ENCODE assay signal across 8 cellular contexts in genomic region chr15:41661078-41661528, GRCh38.
A peak's percentile ranks its signal among the peaks of the same experiment; 100 is the strongest.
DNase-seq lines count a peak whose midpoint lies in the region; ATAC-seq lines count a peak whose summit lies in the region.

No MANE protein-coding gene starts in this region.

- H3K36me3 ChIP-seq in neuron (ENCODE audit: insufficient read depth, low read length): no peaks in the 10 kb centered on the region

- no peaks in the 10 kb centered on the region for H3K9me3 ChIP-seq in neuron (ENCODE audit: low read length)

- H3K27ac Mint-ChIP-seq in dendritic cell treated with granulocyte-macrophage colony-stimulating factor and Interleukin-4, amounts not matched to agents 40 ng/mL and 50 ng/mL, for 4 days: peak overlapping the region; percentile 96

- peak overlapping the region; percentile 85 for H3K4me3 Mint-ChIP-seq in dendritic cell treated with granulocyte-macrophage colony-stimulating factor and Interleukin-4, amounts not matched to agents 40 ng/mL and 50 ng/mL, for 4 days

- H3K27me3 ChIP-seq in neuron (ENCODE audit: insufficient read depth, low read length): no peaks in the 10 kb centered on the region

- peak overlapping the region; percentile 63 for H3K4me3 ChIP-seq in neuron (ENCODE audit: low read length)

- ATAC-seq in GM21717 (IDR thresholded peaks at IDR 0.05; ENCODE audit: unreplicated experiment) (no peak), HG03039 (IDR thresholded peaks at IDR 0.05; ENCODE audit: unreplicated experiment) (no peak)

- H3K9me3 Mint-ChIP-seq in dendritic cell treated with granulocyte-macrophage colony-stimulating factor and Interleukin-4, amounts not matched to agents 40 ng/mL and 50 ng/mL, for 4 days: peaks cover 8% of the 10 kb centered on the region

- intact Hi-C loops in dendritic cell treated with granulocyte-macrophage colony-stimulating factor and Interleukin-4, amounts not matched to agents 40 ng/mL and 50 ng/mL, for 4 days (cut with micrococcal nuclease): loop anchor here (1.0 kb wide), 1 partner anchor 40 kb away; no protein-coding TSS in a partner anchor

- peak in 2 of 3 experiments; percentile 17 to 62 for DNase-seq in NCI-H1417 (lab: John Stamatoyannopoulos, UW)
- DNase-seq in NCI-H1417 treated with DMSO at 0.1 percent for 48 hours (lab: John Stamatoyannopoulos, UW): no peak
- peak; percentile 57 for DNase-seq in NCI-H146 treated with DMSO at 0.1 percent for 48 hours (lab: John Stamatoyannopoulos, UW; ENCODE audit: unreplicated experiment)
- no peak for DNase-seq in LoVo (ENCODE audit: low spot score)

- H2AFZ ChIP-seq in neuron (ENCODE audit: low read depth, low read length): peak overlapping the region; percentile 52

- peaks cover 31% of the 10 kb centered on the region for H3K4me1 Mint-ChIP-seq in dendritic cell treated with granulocyte-macrophage colony-stimulating factor and Interleukin-4, amounts not matched to agents 40 ng/mL and 50 ng/mL, for 4 days (ENCODE audit: low read depth)

- peaks cover 5% of the 10 kb centered on the region for H3K27me3 Mint-ChIP-seq in dendritic cell treated with granulocyte-macrophage colony-stimulating factor and Interleukin-4, amounts not matched to agents 40 ng/mL and 50 ng/mL, for 4 days

- H3K4me1 ChIP-seq in neuron (ENCODE audit: insufficient read depth, low read length): peaks cover 21% of the 10 kb centered on the region

- H3K36me3 Mint-ChIP-seq in dendritic cell treated with granulocyte-macrophage colony-stimulating factor and Interleukin-4, amounts not matched to agents 40 ng/mL and 50 ng/mL, for 4 days (ENCODE audit: low read depth): peaks cover 12% of the 10 kb centered on the region

Comparison
In these comparisons a context has a peak if more than half of its experiments do, and no peak if none do; other contexts are left out.
1. DNase-seq: peak in NCI-H1417 (2 of 3) and NCI-H146 treated with DMSO at 0.1 percent for 48 hours (single experiment); none in NCI-H1417 treated with DMSO at 0.1 percent for 48 hours (single experiment) and LoVo (single experiment).